24 cellular contexts compared by ENCODE assay signal in the genomic region with DNA sequence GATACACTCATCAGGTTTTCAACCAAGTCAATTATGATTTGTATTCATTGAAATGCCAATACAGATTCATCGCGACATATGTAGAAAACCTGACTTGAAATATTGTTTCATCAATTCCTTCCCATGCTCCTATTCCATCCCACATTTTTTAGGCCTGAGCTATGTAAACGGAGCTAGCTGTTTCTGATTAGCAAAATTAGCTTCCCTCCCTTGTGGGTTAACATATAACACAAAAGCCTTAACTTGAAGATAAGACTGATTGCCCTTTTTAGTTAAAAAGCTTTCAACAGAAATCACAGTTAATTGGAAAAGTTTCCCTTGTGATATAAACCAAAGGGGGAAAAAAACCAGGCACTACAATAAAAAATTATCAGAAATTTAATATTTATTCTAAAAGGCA.
"Had no signal": no experiment of that assay in that cellular context is flagged by ENCODE, and none has a peak within 500 bp of the region (broad histone marks: within the 10 kb centered on the region; RNA-seq: fewer than 3 reads in every experiment).

No MANE protein-coding gene starts in this region.

- ATAC-seq: natural killer cell treated with Interleukin-12 subunit alpha and Interleukin-12 subunit beta and Interleukin-15 and Interleukin-18, amount 100 ng/mL, for 72 hours; pancreas; right cardiac atrium; right lobe of liver; stimulated activated effector memory CD8-positive, alpha-beta T cell treated with anti-CD3 and anti-CD28 coated beads, Interleukin-12 subunit alpha, Interleukin-12 subunit beta, amount 100 ng/mL, for 72 hours; stimulated activated naive B cell treated with anti-CD40 and anti-IgM and Interleukin-4, amounts not matched to agents 10 μg/mL and 1 μg/mL and 100 μg/mL, for 72 hours had no signal

- DNase-seq: nephron progenitor cell; nucleus accumbens; pancreas; right cardiac atrium; right lobe of liver; sigmoid colon; small intestine; stimulated activated CD4-positive, alpha-beta T cell treated with anti-CD3 and anti-CD28 coated beads, Interleukin-15, amount 100 ng/mL, for 24 hours; stimulated activated CD4-positive, alpha-beta T cell treated with anti-CD3 and anti-CD28 coated beads, Interleukin-2, amount 100 ng/mL, for 24 hours; stimulated activated CD4-positive, alpha-beta T cell treated with anti-CD3 and anti-CD28 coated beads, Interleukin-2, amount 100 ng/mL, for 48 hours; stimulated activated CD4-positive, alpha-beta T cell treated with anti-CD3 and anti-CD28 coated beads, Interleukin-4, amount 100 ng/mL, for 24 hours; stimulated activated naive B cell treated with anti-CD40 and anti-IgM and Interleukin-4, amounts not matched to agents 10 μg/mL and 1 μg/mL and 100 μg/mL, for 72 hours; stimulated activated naive CD4-positive, alpha-beta T cell treated with Interleukin-2 at 50 U/mL for 16 hours; stomach; thyroid gland; trophoblast cell; upper lobe of left lung had no signal

- H3K4me1 ChIP-seq: pancreas, prostate gland, right lobe of liver, sigmoid colon, stomach, thyroid gland, tibial nerve, upper lobe of left lung, vagina had no signal

- H3K9me3 ChIP-seq: neutrophil, pancreas, prostate gland, right lobe of liver, sigmoid colon, stomach, thoracic aorta, thyroid gland, tibial nerve, upper lobe of left lung, vagina had no signal

- H3K36me3 ChIP-seq: neutrophil, pancreas, prostate gland, right lobe of liver, sigmoid colon, stomach, thoracic aorta, thyroid gland, tibial nerve, upper lobe of left lung, vagina had no signal

- H3K4me3 ChIP-seq: pancreas, prostate gland, right lobe of liver, sigmoid colon, stomach, thoracic aorta, thyroid gland, tibial nerve, upper lobe of left lung, vagina had no signal

- H3K27me3 ChIP-seq: neutrophil, pancreas, right lobe of liver, sigmoid colon, stomach, thyroid gland, tibial nerve, upper lobe of left lung, vagina had no signal

- H3K27ac ChIP-seq: neutrophil, pancreas, prostate gland, right lobe of liver, sigmoid colon, stomach, thoracic aorta, thyroid gland, tibial nerve, upper lobe of left lung, vagina had no signal
